In genomic region chrX:10231461-10231860, GRCh38 we compare ENCODE assay signal across 17 cellular contexts.
"Had no signal": no experiment of that assay in that cellular context is flagged by ENCODE, and none has a peak within 500 bp of the region (broad histone marks: within the 10 kb centered on the region; RNA-seq: fewer than 3 reads in every experiment).

No MANE protein-coding gene starts in this region.

- H3K9me3 Mint-ChIP-seq: activated T-helper 1 cell treated with anti-CD3 and anti-CD28 coated beads, Interleukin-12 subunit alpha, Interleukin-12 subunit beta, Interleukin-2, Interleukin-4 antibody, amounts not matched to agents 30 ng/mL and 10 ng/mL and 1 ng/mL, durations not matched to agents 14 hours and 24 hours and 36 hours; memory B cell had no signal

- H3K9me3 ChIP-seq: colonic mucosa, heart left ventricle, left lung, thyroid gland, uterus had no signal

- H3K4me1 ChIP-seq: colonic mucosa, heart left ventricle, left lung, thyroid gland, uterus had no signal

- H3K4me3 ChIP-seq: colonic mucosa, heart left ventricle, left lung, smooth muscle cell, thyroid gland, uterus had no signal

- FAIRE-seq: endothelial cell of umbilical vein had no signal

- H3K36me3 Mint-ChIP-seq: natural killer cell had no signal

- H3K27me3 Mint-ChIP-seq: memory B cell had no signal

- H3K4me3 Mint-ChIP-seq: activated T-helper 1 cell treated with anti-CD3 and anti-CD28 coated beads, Interleukin-12 subunit alpha, Interleukin-12 subunit beta, Interleukin-2, Interleukin-4 antibody, amounts not matched to agents 30 ng/mL and 10 ng/mL and 1 ng/mL, durations not matched to agents 14 hours and 24 hours and 36 hours; memory B cell; natural killer cell had no signal

- H3K27me3 ChIP-seq: colonic mucosa, heart left ventricle, left lung, thyroid gland, uterus had no signal

- ATAC-seq: heart left ventricle, left lung, natural killer cell, right cardiac atrium had no signal

- H3K27ac Mint-ChIP-seq: activated T-helper 1 cell treated with anti-CD3 and anti-CD28 coated beads, Interleukin-12 subunit alpha, Interleukin-12 subunit beta, Interleukin-2, Interleukin-4 antibody, amounts not matched to agents 30 ng/mL and 10 ng/mL and 1 ng/mL, durations not matched to agents 14 hours and 24 hours and 36 hours; memory B cell; natural killer cell had no signal

- DNase-seq: activated CD4-positive, alpha-beta T cell treated with anti-CD3 and anti-CD28 coated beads for 48 hours; activated naive CD4-positive, alpha-beta T cell; caudate nucleus; colonic mucosa; effector CD4-positive, alpha-beta T cell; foreskin melanocyte; heart left ventricle; left lung; natural killer cell; right cardiac atrium; thyroid gland; uterus; WERI-Rb-1 had no signal

- H3K36me3 ChIP-seq: colonic mucosa, left lung, thyroid gland, uterus, WERI-Rb-1 had no signal

- H3K27ac ChIP-seq: colonic mucosa, heart left ventricle, left lung, thyroid gland, uterus, WERI-Rb-1 had no signal

- H3K4me1 Mint-ChIP-seq: memory B cell, natural killer cell had no signal

- H3K4me2 ChIP-seq: smooth muscle cell had no signal
